In the genomic region with DNA sequence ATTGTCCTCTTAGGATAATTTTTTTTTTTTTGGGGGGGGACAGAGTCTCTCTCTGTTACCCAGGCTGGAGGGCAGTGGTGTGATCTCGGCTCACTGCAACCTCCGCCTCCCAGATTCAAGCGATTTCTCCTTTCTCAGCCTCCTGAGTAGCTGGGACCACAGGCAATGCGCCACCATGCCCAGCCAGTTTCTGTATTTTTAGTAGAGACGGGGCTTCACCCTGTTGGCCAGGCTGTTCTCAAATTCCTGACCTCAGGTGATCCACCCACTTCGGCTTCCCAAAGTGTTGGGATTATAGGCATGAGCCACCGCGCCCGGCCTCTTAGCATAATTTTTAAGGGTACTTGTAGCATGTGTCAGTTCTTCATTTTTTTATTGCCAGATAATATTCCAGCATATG, we compare ENCODE assay signal across 20 cellular contexts.
"Had no signal": no experiment of that assay in that cellular context is flagged by ENCODE, and none has a peak within 500 bp of the region (broad histone marks: within the 10 kb centered on the region; RNA-seq: fewer than 3 reads in every experiment).

No MANE protein-coding gene starts in this region.

- H3K27ac Mint-ChIP-seq: memory B cell had no signal

- H3K36me3 Mint-ChIP-seq: memory B cell had no signal

- H3K4me3 Mint-ChIP-seq: memory B cell had no signal

- ATAC-seq: left cardiac atrium, lower lobe of right lung had no signal

- H3K4me3 ChIP-seq: coronary artery, dorsolateral prefrontal cortex, hepatocyte, left ventricle myocardium inferior, lower lobe of right lung, right atrium auricular region, sigmoid colon, skin epidermis, suprapubic skin, transverse colon had no signal

- H3K9me3 ChIP-seq: left ventricle myocardium inferior, lower lobe of right lung, neutrophil, right atrium auricular region, sigmoid colon, suprapubic skin, transverse colon had no signal

- DNase-seq: dorsolateral prefrontal cortex; effector CD8-positive, alpha-beta T cell; foreskin melanocyte; head of caudate nucleus; kidney; left cardiac atrium; left ventricle myocardium inferior; lower lobe of right lung; midbrain; sigmoid colon; stimulated activated CD4-positive, alpha-beta T cell treated with anti-CD3 and anti-CD28 coated beads, Interleukin-12 subunit alpha, Interleukin-12 subunit beta, amount 100 ng/mL, for 4 hours; stimulated activated naive CD4-positive, alpha-beta T cell treated with Interleukin-2 at 50 U/mL for 16 hours; transverse colon had no signal

- H3K27ac ChIP-seq: dorsolateral prefrontal cortex, hepatocyte, left ventricle myocardium inferior, lower lobe of right lung, right atrium auricular region, skin epidermis, suprapubic skin, transverse colon had no signal

- H3K9me3 Mint-ChIP-seq: memory B cell had no signal

- H3K27me3 Mint-ChIP-seq: memory B cell had no signal

- H3K27me3 ChIP-seq: dorsolateral prefrontal cortex, hepatocyte, neutrophil, right atrium auricular region, sigmoid colon, suprapubic skin, transverse colon had no signal

- H3K36me3 ChIP-seq: left ventricle myocardium inferior, lower lobe of right lung, neutrophil, right atrium auricular region, sigmoid colon, suprapubic skin, transverse colon had no signal
